Comparison of ENCODE assay signal across 8 cellular contexts in the genomic region with DNA sequence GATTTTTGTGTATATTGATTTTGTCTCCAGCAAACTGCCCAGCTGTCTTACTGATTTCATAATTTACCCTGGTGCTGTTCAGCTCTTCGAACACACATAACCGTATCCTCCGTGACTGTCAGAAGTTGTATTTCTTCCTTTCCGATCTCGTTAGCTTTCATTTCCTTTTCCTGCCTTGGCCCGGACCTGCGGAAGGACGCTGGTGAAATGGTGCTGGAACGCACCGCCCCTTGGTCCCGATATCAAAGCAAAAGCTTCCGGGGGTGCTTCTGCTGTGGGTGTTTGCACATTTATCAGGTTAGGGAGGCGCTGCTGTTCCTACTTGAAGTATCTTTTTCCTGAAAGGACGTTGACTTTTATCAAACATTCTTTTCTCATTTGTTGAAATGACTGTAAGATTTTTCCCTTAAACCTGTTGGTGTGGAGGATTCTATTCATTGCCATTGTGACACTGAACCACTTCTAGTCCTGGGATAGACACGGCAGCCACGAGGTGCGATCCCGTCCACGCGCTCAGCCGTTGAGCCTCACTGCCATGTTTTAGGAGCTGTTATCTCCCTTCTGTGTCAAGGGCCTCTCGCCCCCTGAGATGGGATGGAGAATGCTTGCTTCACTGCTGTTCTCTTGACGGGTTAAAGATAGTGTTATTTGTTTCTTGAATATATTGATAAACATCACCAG.
DNase-seq lines count a peak whose midpoint lies in the region; ATAC-seq and TF ChIP-seq lines count a peak whose summit lies in the region.

No MANE protein-coding gene starts in this region.

- H3K27ac Mint-ChIP-seq in nephron: peak overlapping the region; percentile 73 to 95 (median 95)

- peaks cover 3% of the 10 kb centered on the region for H3K9me3 Mint-ChIP-seq in nephron

- no peak for TF ChIP-seq CTCF in coronary artery (IDR thresholded peaks at IDR 0.05)
- TF ChIP-seq CTCF in nephron (IDR thresholded peaks at IDR 0.05; ENCODE audit: unreplicated experiment in 3 of 3): no peak

- peak overlapping the region; percentile 68 to 82 (median 74) for H3K4me3 Mint-ChIP-seq in nephron

- DNase-seq in Ammon's horn (ENCODE audit: low spot score) (peak; percentile 32), T-helper 1 cell (peak in 3 of 5 donors; percentile 28 to 81 (median 42)), coronary artery (ENCODE audit: low spot score) (no peak), substantia nigra (lab: John Stamatoyannopoulos, UW) (no peak), cerebellar cortex (ENCODE audit: low spot score) (no peak)

- peaks cover 66% of the 10 kb centered on the region for H3K27me3 Mint-ChIP-seq in nephron (ENCODE audit: low read depth)

- ATAC-seq in GM19023 (IDR thresholded peaks at IDR 0.05; ENCODE audit: unreplicated experiment) (no peak), HG03108 (IDR thresholded peaks at IDR 0.05; ENCODE audit: unreplicated experiment) (no peak)

- H3K36me3 Mint-ChIP-seq in nephron (ENCODE audit: low read depth): no peaks in the 10 kb centered on the region

- no peak overlapping the region for H3K27ac ChIP-seq in coronary artery
- H3K27ac ChIP-seq in substantia nigra (ENCODE audit: low read depth, low read length, poor library complexity, severe bottlenecking): no peak overlapping the region

- H3K4me1 Mint-ChIP-seq in nephron: peaks cover 47% of the 10 kb centered on the region

- peak overlapping the region; percentile 20 for H3K4me3 ChIP-seq in coronary artery

Comparison
In these comparisons a context has a peak if more than half of its experiments do, and no peak if none do; other contexts are left out.
1. DNase-seq: peak in Ammon's horn (single experiment) and T-helper 1 cell (3 of 5); none in coronary artery (single experiment), substantia nigra (0 of 49) and cerebellar cortex (single experiment).